Comparison of ENCODE assay signal across 21 cellular contexts in the genomic region with DNA sequence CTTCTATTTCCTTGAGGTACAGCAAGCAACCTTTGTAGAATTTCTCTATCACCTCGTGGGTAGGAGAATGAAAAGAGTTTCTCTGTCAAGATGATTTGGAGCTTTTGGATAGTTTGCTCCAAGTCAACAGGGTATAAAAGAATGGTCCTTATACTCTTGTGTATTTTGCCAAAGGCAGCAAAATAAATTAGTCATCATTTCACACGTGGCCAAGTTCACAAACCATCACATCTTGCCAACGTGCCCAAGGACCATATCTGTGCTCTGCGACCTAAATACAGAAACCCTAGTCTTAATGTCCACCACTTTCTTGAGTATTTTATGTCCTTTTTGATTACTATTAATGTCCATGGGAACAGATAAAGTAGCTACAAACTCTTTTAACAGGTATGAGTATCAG.
DNase-seq lines count a peak whose midpoint lies in the region; ATAC-seq, FAIRE-seq and TF ChIP-seq lines count a peak whose summit lies in the region.
"Had no signal": no experiment of that assay in that cellular context is flagged by ENCODE, and none has a peak within 500 bp of the region (broad histone marks: within the 10 kb centered on the region; RNA-seq: fewer than 3 reads in every experiment).

No MANE protein-coding gene starts in this region.

- H3K36me3 ChIP-seq in pancreas = no peaks in the 10 kb centered on the region
- H3K36me3 ChIP-seq: colonic mucosa had no signal

- H3K9me3 ChIP-seq in pancreas = no peaks in the 10 kb centered on the region
- H3K9me3 ChIP-seq: colonic mucosa had no signal

- TF ChIP-seq CTCF in brain (conservative IDR thresholded peaks at IDR 0.05) = no peak
- no peak for TF ChIP-seq CTCF in mesothelial cell of epicardium (IDR thresholded peaks at IDR 0.05; ENCODE audit: unreplicated experiment)
- TF ChIP-seq CTCF in pancreas (IDR thresholded peaks at IDR 0.05) = no peak

- no peak overlapping the region for H3K4me3 ChIP-seq in pancreas
- H3K4me3 ChIP-seq: colonic mucosa, SK-N-MC had no signal

- H3K4me1 ChIP-seq in pancreas = peaks cover 0 to 4% (median 0%) of the 10 kb centered on the region in 3 donors
- H3K4me1 ChIP-seq: colonic mucosa had no signal

- H3K27ac Mint-ChIP-seq in brain (peak overlapping the region in 4 of 5 experiments; percentile 75 to 97 (median 94)), mesothelial cell of epicardium (peak overlapping the region; percentile 94)
- H3K27ac Mint-ChIP-seq: activated B cell treated with CpG ODN at 0.5 μM for 24 hours; activated CD4-positive, alpha-beta memory T cell treated with anti-CD3 and anti-CD28 coated beads, Interleukin-2, amount 10 ng/mL, durations not matched to agents 7 days and 5 days had no signal

- H3K27ac ChIP-seq in pancreas = no peak overlapping the region
- H3K27ac ChIP-seq: colonic mucosa, SK-N-MC had no signal

- H3K4me1 Mint-ChIP-seq in brain (peaks cover 94% of the 10 kb centered on the region), mesothelial cell of epicardium (peaks cover 76% of the 10 kb centered on the region)
- H3K4me1 Mint-ChIP-seq: activated CD4-positive, alpha-beta memory T cell treated with anti-CD3 and anti-CD28 coated beads, Interleukin-2, amount 10 ng/mL, durations not matched to agents 7 days and 5 days had no signal

- H3K36me3 Mint-ChIP-seq in brain = no peaks in the 10 kb centered on the region
- H3K36me3 Mint-ChIP-seq in mesothelial cell of epicardium = no peaks in the 10 kb centered on the region

- no peaks in the 10 kb centered on the region for H3K27me3 ChIP-seq in pancreas
- H3K27me3 ChIP-seq: colonic mucosa had no signal

- ATAC-seq in pancreas = no peak
- no peak for ATAC-seq in HG03354 (IDR thresholded peaks at IDR 0.05; ENCODE audit: poor library complexity, severe bottlenecking, unreplicated experiment)

- DNase-seq in Caki2 (ENCODE audit: low read depth) = peak; percentile 76
- DNase-seq in NCI-H226 = peak; percentile 39
- no peak for DNase-seq in mesothelial cell of epicardium (ENCODE audit: low spot score in 2 of 2, unreplicated experiment in 2 of 2)
- no peak for DNase-seq in pancreas
- DNase-seq in GM19240 (ENCODE audit: insufficient read length, low spot score) = no peak
- DNase-seq in head of caudate nucleus = no peak
- DNase-seq: activated B cell treated with CpG ODN at 0.5 μM for 24 hours; activated CD4-positive, alpha-beta memory T cell treated with anti-CD3 and anti-CD28 coated beads, Interleukin-2, amount 10 ng/mL, durations not matched to agents 7 days and 5 days; activated naive CD4-positive, alpha-beta T cell treated with Interleukin-2 at 50 U/mL for 16 hours; activated T-cell treated with anti-CD3 and anti-CD28 coated beads, Interleukin-2, amount 50 U/mL, for 1 hour; Calu3; colonic mucosa; hypothalamus; mesendoderm; stimulated activated CD4-positive, alpha-beta T cell treated with anti-CD3 and anti-CD28 coated beads, Interleukin-12 subunit alpha, Interleukin-12 subunit beta, amount 100 ng/mL, for 4 hours had no signal

- H3K27me3 Mint-ChIP-seq in brain (no peaks in the 10 kb centered on the region), mesothelial cell of epicardium (ENCODE audit: low read depth) (no peaks in the 10 kb centered on the region)
- H3K27me3 Mint-ChIP-seq: activated B cell treated with CpG ODN at 0.5 μM for 24 hours; activated CD4-positive, alpha-beta memory T cell treated with anti-CD3 and anti-CD28 coated beads, Interleukin-2, amount 10 ng/mL, durations not matched to agents 7 days and 5 days had no signal

- intact Hi-C loops in pancreas (cut with DNase I) (no loop called here), head of caudate nucleus (cut with DNase I) (no loop called here)

- no peak overlapping the region for H3K4me3 Mint-ChIP-seq in brain
- H3K4me3 Mint-ChIP-seq in mesothelial cell of epicardium = no peak overlapping the region
- H3K4me3 Mint-ChIP-seq: activated B cell treated with CpG ODN at 0.5 μM for 24 hours; activated CD4-positive, alpha-beta memory T cell treated with anti-CD3 and anti-CD28 coated beads, Interleukin-2, amount 10 ng/mL, durations not matched to agents 7 days and 5 days; neural crest cell had no signal

- FAIRE-seq in pancreas (lab: Jason Lieb, UNC) = no peak
- FAIRE-seq: endometrium, keratinocyte had no signal

- H3K9me3 Mint-ChIP-seq in brain (no peaks in the 10 kb centered on the region), mesothelial cell of epicardium (no peaks in the 10 kb centered on the region)
- H3K9me3 Mint-ChIP-seq: activated B cell treated with CpG ODN at 0.5 μM for 24 hours; activated CD4-positive, alpha-beta memory T cell treated with anti-CD3 and anti-CD28 coated beads, Interleukin-2, amount 10 ng/mL, durations not matched to agents 7 days and 5 days; neural crest cell had no signal

- in situ Hi-C loops in Caki2 (cut with HindIII; ENCODE audit: low pct_unique_long_range_greater_than_20kb, low sequenced_read_pairs) = no loop called here

- WGBS in pancreas, 2 donors = 43 to 44% methylated on average over 4 of the region's 4 CpGs

Comparison
In these comparisons a context has a peak if more than half of its experiments do, and no peak if none do; other contexts are left out.
1. DNase-seq: peak in Caki2 (single experiment) and NCI-H226 (single experiment); none in mesothelial cell of epicardium (0 of 2), pancreas (0 of 6), GM19240 (single experiment) and head of caudate nucleus (0 of 42).